7 cellular contexts compared by ENCODE assay signal in the genomic region with DNA sequence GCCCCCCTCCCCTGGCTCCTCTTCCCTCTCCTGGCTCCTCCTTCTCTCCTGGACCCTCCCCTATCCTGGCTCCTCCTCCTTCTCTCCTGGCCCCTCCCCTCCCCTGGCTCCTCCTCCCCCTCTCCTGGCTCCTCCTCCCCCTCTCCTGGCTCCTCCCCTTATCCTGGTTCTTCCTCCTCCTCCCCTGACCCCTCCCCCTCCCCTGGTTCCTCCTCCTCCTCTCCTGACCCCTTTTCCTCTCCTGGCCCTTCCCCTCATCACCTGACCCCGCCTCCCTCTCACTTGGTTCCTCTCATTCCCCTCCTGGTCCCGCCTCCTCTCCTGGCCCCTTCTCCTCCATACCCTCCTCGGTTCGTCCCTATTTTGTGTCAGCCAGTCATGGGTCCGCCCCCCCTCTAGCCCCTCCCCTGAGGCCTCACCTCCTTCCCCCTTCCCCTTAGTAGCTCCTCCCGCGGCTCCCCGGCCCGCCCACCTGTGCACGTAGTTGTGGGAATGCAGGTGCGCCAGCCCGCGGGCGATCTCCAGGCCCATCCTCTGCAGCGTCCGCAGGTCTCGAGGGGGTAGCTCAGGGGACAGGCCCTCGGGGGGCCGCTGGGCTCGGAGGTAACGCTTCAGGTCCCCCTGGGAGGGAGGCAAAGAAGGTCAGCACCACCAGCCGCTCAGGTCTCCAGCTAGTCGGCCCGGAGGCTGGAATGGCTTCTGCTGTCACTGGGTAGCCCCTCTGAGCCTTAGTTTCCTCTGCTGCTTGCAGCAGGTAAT. TPM values are rescaled to one million over a fixed set of nuclear protein-coding genes. Genes with fewer than 3 reads are reported as not detected.
DNase-seq lines count a peak whose midpoint lies in the region; ATAC-seq and TF ChIP-seq lines count a peak whose summit lies in the region.
"Had no signal": no experiment of that assay in that cellular context is flagged by ENCODE, and none has a peak within 500 bp of the region (broad histone marks: within the 10 kb centered on the region; RNA-seq: fewer than 3 reads in every experiment).

No MANE protein-coding gene starts in this region.

- H3K27me3 Mint-ChIP-seq in activated naive CD8-positive, alpha-beta T cell treated with anti-CD3 and anti-CD28 coated beads, Interleukin-2, amount 10 ng/mL, durations not matched to agents 7 days and 5 days, result no peaks in the 10 kb centered on the region
- H3K27me3 Mint-ChIP-seq in naive B cell, result peaks cover 4 to 34% (median 29%) of the 10 kb centered on the region in 3 donors
- H3K27me3 Mint-ChIP-seq: brain had no signal

- CTCF ChIA-PET in HEK293T (lab: Yijun Ruan, JAX), result interaction anchor here (0.6 to 1.1 kb wide), 2 partner anchors 82 to 119 kb away, joined by 3 to 9 read pairs; no protein-coding TSS in a partner anchor

- H3K4me1 Mint-ChIP-seq in activated naive CD8-positive, alpha-beta T cell treated with anti-CD3 and anti-CD28 coated beads, Interleukin-2, amount 10 ng/mL, durations not matched to agents 7 days and 5 days, result peaks cover 17% of the 10 kb centered on the region
- H3K4me1 Mint-ChIP-seq in naive B cell, result peaks cover 25 to 27% (median 27%) of the 10 kb centered on the region in 3 donors

- no peaks in the 10 kb centered on the region for H3K9me3 Mint-ChIP-seq in activated naive CD8-positive, alpha-beta T cell treated with anti-CD3 and anti-CD28 coated beads, Interleukin-2, amount 10 ng/mL, durations not matched to agents 7 days and 5 days
- H3K9me3 Mint-ChIP-seq in naive B cell, result peaks cover 0 to 5% (median 0%) of the 10 kb centered on the region in 7 donors
- H3K9me3 Mint-ChIP-seq: brain had no signal

- DNase-seq in HEK293T (ENCODE audit: extremely low spot score), result peak; percentile 88
- DNase-seq in OCI-M1 (lab: John Stamatoyannopoulos, UW), result peak; percentile 98
- peak; percentile 77 for DNase-seq in activated naive CD8-positive, alpha-beta T cell treated with anti-CD3 and anti-CD28 coated beads, Interleukin-2, amount 10 ng/mL, durations not matched to agents 7 days and 5 days
- peak; percentile 63 for DNase-seq in naive B cell
- no peak for DNase-seq in amniotic stem cell (lab: John Stamatoyannopoulos, UW)

- ATAC-seq in activated naive CD8-positive, alpha-beta T cell treated with anti-CD3 and anti-CD28 coated beads, Interleukin-2, amount 10 ng/mL, durations not matched to agents 7 days and 5 days (ENCODE audit: low read depth), result peak; percentile 61
- ATAC-seq in naive B cell (ENCODE audit: low read depth in 2 of 2) (peak; percentile 74 to 76), HG02571 (IDR thresholded peaks at IDR 0.05; ENCODE audit: unreplicated experiment) (no peak)

- POLR2A ChIA-PET in HEK293T (lab: Yijun Ruan, JAX), result interaction anchor here (1.0 to 1.5 kb wide), 6 partner anchors 8 to 139 kb away, joined by 3 to 6 read pairs (median 5); a partner anchor contains a TSS
- POLR2A ChIA-PET in activated naive CD8-positive, alpha-beta T cell treated with anti-CD3 and anti-CD28 coated beads, Interleukin-2, amount 10 ng/mL, durations not matched to agents 7 days and 5 days (lab: Charles Lee), result interaction anchor here (0.6 to 0.9 kb wide), 2 partner anchors 12 to 283 kb away, joined by 3 to 4 read pairs; no protein-coding TSS in a partner anchor

- H3K36me3 Mint-ChIP-seq in activated naive CD8-positive, alpha-beta T cell treated with anti-CD3 and anti-CD28 coated beads, Interleukin-2, amount 10 ng/mL, durations not matched to agents 7 days and 5 days, result no peaks in the 10 kb centered on the region
- H3K36me3 Mint-ChIP-seq in naive B cell, result peaks cover 0 to 6% of the 10 kb centered on the region in 2 donors

- H3K4me3 Mint-ChIP-seq in activated naive CD8-positive, alpha-beta T cell treated with anti-CD3 and anti-CD28 coated beads, Interleukin-2, amount 10 ng/mL, durations not matched to agents 7 days and 5 days, result peak overlapping the region; percentile 81
- peak overlapping the region in 6 of 8 donors; percentile 20 to 74 (median 56) for H3K4me3 Mint-ChIP-seq in naive B cell

- H3K27ac Mint-ChIP-seq in activated naive CD8-positive, alpha-beta T cell treated with anti-CD3 and anti-CD28 coated beads, Interleukin-2, amount 10 ng/mL, durations not matched to agents 7 days and 5 days, result peak overlapping the region; percentile 81
- peak overlapping the region in 1 of 6 donors; percentile 19 for H3K27ac Mint-ChIP-seq in naive B cell

TF ChIP-seq in HEK293T, 16 proteins besides CTCF, POLR2A, EP300 and RAD21:
- TF ChIP-seq L3MBTL2 (conservative IDR thresholded peaks at IDR 0.05) (no peak), TARDBP (IDR thresholded peaks at IDR 0.05) (no peak), SUZ12 (IDR thresholded peaks at IDR 0.05) (no peak), ZNF384 (IDR thresholded peaks at IDR 0.05) (no peak), CTBP1 (IDR thresholded peaks at IDR 0.05; ENCODE audit: borderline replicate concordance) (no peak), NFRKB (IDR thresholded peaks at IDR 0.05) (no peak)
- TF ChIP-seq, protein P1, sequence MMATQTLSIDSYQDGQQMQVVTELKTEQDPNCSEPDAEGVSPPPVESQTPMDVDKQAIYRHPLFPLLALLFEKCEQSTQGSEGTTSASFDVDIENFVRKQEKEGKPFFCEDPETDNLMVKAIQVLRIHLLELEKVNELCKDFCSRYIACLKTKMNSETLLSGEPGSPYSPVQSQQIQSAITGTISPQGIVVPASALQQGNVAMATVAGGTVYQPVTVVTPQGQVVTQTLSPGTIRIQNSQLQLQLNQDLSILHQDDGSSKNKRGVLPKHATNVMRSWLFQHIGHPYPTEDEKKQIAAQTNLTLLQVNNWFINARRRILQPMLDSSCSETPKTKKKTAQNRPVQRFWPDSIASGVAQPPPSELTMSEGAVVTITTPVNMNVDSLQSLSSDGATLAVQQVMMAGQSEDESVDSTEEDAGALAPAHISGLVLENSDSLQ (IDR thresholded peaks at IDR 0.05), result no peak

RNA-seq across cellular contexts. Expression of a gene that starts 9.5 kb away (rescaled TPM):
- 10 to 100 TPM; 10.2 to 12.8 TPM for total RNA-seq in activated naive CD8-positive, alpha-beta T cell treated with anti-CD3 and anti-CD28 coated beads, Interleukin-2, amount 10 ng/mL, durations not matched to agents 7 days and 5 days
- not detected for polyA plus RNA-seq in naive B cell (ENCODE audit: low read depth in 6 of 6)

RNA-seq across cellular contexts. Expression of a gene that starts 33.0 kb away (rescaled TPM):
- total RNA-seq in activated naive CD8-positive, alpha-beta T cell treated with anti-CD3 and anti-CD28 coated beads, Interleukin-2, amount 10 ng/mL, durations not matched to agents 7 days and 5 days, result 10 to 100 TPM; 57.6 to 59.1 TPM
- 10 to 100 TPM in 5 of 6 donors, 1 to 10 TPM in 1; 10.0 to 29.9 (median 20.3) TPM for polyA plus RNA-seq in naive B cell (ENCODE audit: low read depth in 6 of 6)

RNA-seq across cellular contexts. Expression of a gene that starts 46.8 kb away (rescaled TPM):
- total RNA-seq in activated naive CD8-positive, alpha-beta T cell treated with anti-CD3 and anti-CD28 coated beads, Interleukin-2, amount 10 ng/mL, durations not matched to agents 7 days and 5 days, result 1 to 10 TPM; 1.4 TPM
- under 1 TPM in 5 of 6 donors, not detected in 1; 0.12 to 0.72 (median 0.24) TPM for polyA plus RNA-seq in naive B cell (ENCODE audit: low read depth in 6 of 6)

RNA-seq across cellular contexts. Expression of a gene that starts 49.8 kb away (rescaled TPM):
- not detected for total RNA-seq in activated naive CD8-positive, alpha-beta T cell treated with anti-CD3 and anti-CD28 coated beads, Interleukin-2, amount 10 ng/mL, durations not matched to agents 7 days and 5 days
- polyA plus RNA-seq in naive B cell (ENCODE audit: low read depth in 6 of 6), result not detected

RNA-seq across cellular contexts. Expression of a gene that starts 56.4 kb away (rescaled TPM):
- 10 to 100 TPM; 31.3 to 36.0 TPM for total RNA-seq in activated naive CD8-positive, alpha-beta T cell treated with anti-CD3 and anti-CD28 coated beads, Interleukin-2, amount 10 ng/mL, durations not matched to agents 7 days and 5 days
- polyA plus RNA-seq in naive B cell (ENCODE audit: low read depth in 6 of 6), result 10 to 100 TPM; 27.8 to 44.8 (median 37.1) TPM
